Comparison of ENCODE assay signal across 4 cellular contexts in genomic region chr16:89671565-89671964, GRCh38. TPM values are rescaled to one million over a fixed set of nuclear protein-coding genes. Genes with fewer than 3 reads are reported as not detected.
DNase-seq lines count a peak whose midpoint lies in the region; ATAC-seq, FAIRE-seq and TF ChIP-seq lines count a peak whose summit lies in the region.
"Not testable (repeated sequence)": the region's sequence is repeated elsewhere in the genome, so short reads cannot be mapped to it uniquely, and the experiment has no call there.

No MANE protein-coding gene starts in this region.

- 74% methylated on average over 3 of the region's 4 CpGs for WGBS in K562 (ENCODE audit: insufficient coverage, low coverage, missing lambda C conversion rate)

- TF ChIP-seq CTCF in 22Rv1 (IDR thresholded peaks at IDR 0.05); HEK293 (tag by site-specific recombination; IDR thresholded peaks at IDR 0.05); K562 (IDR thresholded peaks at IDR 0.05 in 2 of 3, conservative IDR thresholded peaks at IDR 0.05 in 1 of 3; ENCODE audit: insufficient read depth in 2 of 3, low read depth in 1 of 3, low read length in 3 of 3): not testable (repeated sequence)

- not testable (repeated sequence) for H3K27ac Mint-ChIP-seq in natural killer cell treated with Interleukin-12 subunit alpha and Interleukin-12 subunit beta and Interleukin-15 and Interleukin-18, amount 100 ng/mL, for 72 hours

- not testable (repeated sequence) for BruUV-seq in K562 (replicated peaks; lab: Mats Ljungman, UMichigan)

- H3K4me3 Mint-ChIP-seq in natural killer cell treated with Interleukin-12 subunit alpha and Interleukin-12 subunit beta and Interleukin-15 and Interleukin-18, amount 100 ng/mL, for 72 hours, result not testable (repeated sequence)

- not testable (repeated sequence) for FAIRE-seq in K562 (lab: Jason Lieb, UNC)

- not testable (repeated sequence) for H3K4me1 Mint-ChIP-seq in natural killer cell treated with Interleukin-12 subunit alpha and Interleukin-12 subunit beta and Interleukin-15 and Interleukin-18, amount 100 ng/mL, for 72 hours (ENCODE audit: low read depth in 2 of 2)

- H3K4me2 ChIP-seq in K562 (ENCODE audit: insufficient read depth, low read length), result not testable (repeated sequence)

- not testable (repeated sequence) for H3K4me3 ChIP-seq in HEK293 (ENCODE audit: low read depth, low read length); K562

- H3K27me3 ChIP-seq in K562 (ENCODE audit: control insufficient read depth in 2 of 2, insufficient read depth in 2 of 2, low read length in 2 of 2), result not testable (repeated sequence)

- H3K36me3 ChIP-seq in HEK293 (ENCODE audit: control insufficient read depth in 2 of 2, insufficient read depth in 1 of 2, low read length in 2 of 2); K562 (ENCODE audit: control insufficient read depth, insufficient read depth, low read length): not testable (repeated sequence)

- H3K9me3 ChIP-seq in HEK293 (ENCODE audit: control insufficient read depth, insufficient read depth, low read depth, low read length); K562 (replicated peaks; ENCODE audit: control insufficient read depth, insufficient read depth, low read depth, low read length): not testable (repeated sequence)

- intact Hi-C loops in K562 (cut with micrococcal nuclease), result not testable (repeated sequence)

- TF ChIP-seq POLR2A in K562 (conservative IDR thresholded peaks at IDR 0.05), result not testable (repeated sequence)

- not testable (repeated sequence) for H3K4me1 ChIP-seq in HEK293 (ENCODE audit: control insufficient read depth, insufficient read depth, low read length)
- peaks cover 0 to 23% of the 10 kb centered on the region in 2 experiments; a peak in 3 of 5 replicates for H3K4me1 ChIP-seq in K562 (replicated peaks in 1 of 2; ENCODE audit: control insufficient read depth in 2 of 2, insufficient read depth in 2 of 2, low read length in 2 of 2)

- POLR2A ChIA-PET in HEK293 (lab: Yijun Ruan, JAX), result interaction anchor here (0.6 kb wide), 1 partner anchor 222 kb away, joined by 3 read pairs; no protein-coding TSS in a partner anchor
- POLR2A ChIA-PET in K562 (lab: Yijun Ruan, JAX), result not testable (repeated sequence)

- H3K9me3 Mint-ChIP-seq in natural killer cell treated with Interleukin-12 subunit alpha and Interleukin-12 subunit beta and Interleukin-15 and Interleukin-18, amount 100 ng/mL, for 72 hours, result not testable (repeated sequence)

- H3K79me2 ChIP-seq in K562 (ENCODE audit: control insufficient read depth, insufficient read depth, low read length), result not testable (repeated sequence)

- CTCF ChIA-PET in HEK293 (lab: Yijun Ruan, JAX), result interaction anchor here (0.6 to 1.0 kb wide), 3 partner anchors 34 to 468 kb away, joined by 3 to 4 read pairs (median 3); no protein-coding TSS in a partner anchor
- CTCF ChIA-PET in K562 (lab: Yijun Ruan, JAX; ENCODE audit: low intra/inter-chr PET ratio), result not testable (repeated sequence)

- H2AFZ ChIP-seq in K562 (ENCODE audit: low read depth, low read length), result not testable (repeated sequence)

- not testable (repeated sequence) for TF ChIP-seq EP300 in K562 (IDR thresholded peaks at IDR 0.05; ENCODE audit: low read length)

- not testable (repeated sequence) for H3K36me3 Mint-ChIP-seq in natural killer cell treated with Interleukin-12 subunit alpha and Interleukin-12 subunit beta and Interleukin-15 and Interleukin-18, amount 100 ng/mL, for 72 hours

- not testable (repeated sequence) for H3K9me1 ChIP-seq in K562 (ENCODE audit: control insufficient read depth, insufficient read depth, low read length)

- H3K27ac ChIP-seq in 22Rv1, result peak overlapping the region; percentile 86; the same call in 1 of the 2 replicates
- H3K27ac ChIP-seq in HEK293 (ENCODE audit: extremely low read depth, low read depth, low read length); K562 (ENCODE audit: extremely low read depth, low read depth, low read length): not testable (repeated sequence)

- H3K27me3 Mint-ChIP-seq in natural killer cell treated with Interleukin-12 subunit alpha and Interleukin-12 subunit beta and Interleukin-15 and Interleukin-18, amount 100 ng/mL, for 72 hours, result not testable (repeated sequence)

- in situ Hi-C loops in K562 (cut with MboI), result not testable (repeated sequence)

- not testable (repeated sequence) for H3K9ac ChIP-seq in K562 (ENCODE audit: insufficient read depth in 1 of 2, low read depth in 2 of 2, low read length in 2 of 2)

- not testable (repeated sequence) for TF ChIP-seq RAD21 in K562 (CRISPR knock-in tag; conservative IDR thresholded peaks at IDR 0.05 in 1 of 2, IDR thresholded peaks at IDR 0.05 in 1 of 2)

- not testable (repeated sequence) for DNase-seq in K562 (ENCODE audit: extremely low read depth in 1 of 4, low spot score in 3 of 4)
- DNase-seq in natural killer cell treated with Interleukin-12 subunit alpha and Interleukin-12 subunit beta and Interleukin-15 and Interleukin-18, amount 100 ng/mL, for 72 hours (ENCODE audit: low spot score), result peak; percentile 8

- not testable (repeated sequence) for ATAC-seq in K562; natural killer cell treated with Interleukin-12 subunit alpha and Interleukin-12 subunit beta and Interleukin-15 and Interleukin-18, amount 100 ng/mL, for 72 hours

- not testable (repeated sequence) for H4K20me1 ChIP-seq in K562 (replicated peaks; ENCODE audit: control insufficient read depth, insufficient read depth, low read length)

RNA-seq across cellular contexts. Expression of gene SPATA33, which starts 13.9 kb away (rescaled TPM):
- 39.5 and 51.6 TPM in 2 replicates for total RNA-seq in K562 (2011; cell fraction: chromatin; rRNA removed; ENCODE audit: low replicate concordance)
- 25.5 and 30.5 TPM in 2 replicates for total RNA-seq in K562 (2011; cell fraction: nucleolus; rRNA removed)
- 30.6 and 33.0 TPM in 2 replicates for total RNA-seq in K562 (2011; cell fraction: nucleoplasm; rRNA removed)
- 9.7 and 14.0 TPM in 2 replicates for total RNA-seq in K562 (2014; rRNA removed)
- 10.5 and 11.8 TPM in 2 replicates for total RNA-seq in K562 (2014; rRNA removed; fragmentation: Illumina TruSeq; extraction: Trizol)
- total RNA-seq in K562 (2015; rRNA removed; fragmentation: Illumina TruSeq; extraction: Trizol), result 11.2 and 14.9 TPM in 2 replicates
- total RNA-seq in K562 (2021), result 18.2 and 19.7 TPM in 2 replicates
- 9.8 and 11.8 TPM in 2 replicates for polyA plus RNA-seq in K562 (2011; rRNA removed)
- 10.3 and 12.0 TPM in 2 replicates for polyA plus RNA-seq in K562 (2011; cell fraction: cytosol; rRNA removed)
- 26.2 and 27.8 TPM in 2 replicates for polyA plus RNA-seq in K562 (2011; cell fraction: nucleus; rRNA removed)
- polyA plus RNA-seq in K562 (2012), result 13.1 and 14.5 TPM in 2 replicates
- 15.6 and 20.0 TPM in 2 replicates for polyA plus RNA-seq in K562 (2014; fragmentation: Illumina TruSeq; extraction: Trizol)
- polyA plus RNA-seq in K562 (2014; fragmentation: Nextera tagmentation; extraction: Ambion mirVana), result 1 to 10 TPM; 4.0 to 5.4 TPM
- 16.4 and 18.1 TPM in 2 replicates for polyA plus RNA-seq in K562 (2014; rRNA removed)
- polyA minus RNA-seq in K562 (2011; rRNA and poly(A)+ RNA removed), result 7.6 and 7.7 TPM in 2 replicates
- polyA minus RNA-seq in K562 (2011; cell fraction: cytosol; rRNA and poly(A)+ RNA removed), result 4.0 and 5.6 TPM in 2 replicates
- 6.1 and 8.0 TPM in 2 replicates for polyA minus RNA-seq in K562 (2011; cell fraction: nucleus; rRNA and poly(A)+ RNA removed)
- total RNA-seq in natural killer cell treated with Interleukin-12 subunit alpha and Interleukin-12 subunit beta and Interleukin-15 and Interleukin-18, amount 100 ng/mL, for 72 hours, result 10 to 100 TPM in 1 of 2 donors, 1 to 10 TPM in 1; 9.3 to 19.1 TPM

RNA-seq across cellular contexts. Expression of gene CHMP1A, which starts 14.1 kb away (rescaled TPM):
- total RNA-seq in K562 (2011; cell fraction: chromatin; rRNA removed; ENCODE audit: low replicate concordance), result 34.5 and 132 TPM in 2 replicates
- 88.4 and 95.0 TPM in 2 replicates for total RNA-seq in K562 (2011; cell fraction: nucleolus; rRNA removed)
- total RNA-seq in K562 (2011; cell fraction: nucleoplasm; rRNA removed), result 50.6 and 56.7 TPM in 2 replicates
- total RNA-seq in K562 (2014; rRNA removed) (64.5 and 76.7 TPM in 2 replicates), K562 (2014; rRNA removed; fragmentation: Illumina TruSeq; extraction: Trizol) (17.2 and 22.0 TPM in 2 replicates), K562 (2015; rRNA removed; fragmentation: Illumina TruSeq; extraction: Trizol) (45.4 and 48.3 TPM in 2 replicates), K562 (2021) (79.6 and 79.9 TPM in 2 replicates)
- polyA plus RNA-seq in K562 (2011; rRNA removed) (45.2 and 53.9 TPM in 2 replicates), K562 (2014; fragmentation: Illumina TruSeq; extraction: Trizol) (40.9 and 55.6 TPM in 2 replicates), K562 (2014; fragmentation: Nextera tagmentation; extraction: Ambion mirVana) (1 to 10 TPM in 1 of 2 experiments, under 1 TPM in 1; 0.83 to 3.3 TPM), K562 (2014; rRNA removed) (74.2 and 83.1 TPM in 2 replicates)
- polyA plus RNA-seq in K562 (2011; cell fraction: cytosol; rRNA removed), result 58.4 and 113 TPM in 2 replicates
- polyA plus RNA-seq in K562 (2011; cell fraction: nucleus; rRNA removed), result 80.8 and 127 TPM in 2 replicates
- polyA plus RNA-seq in K562 (2012), result 49.1 and 58.8 TPM in 2 replicates
- 20.8 and 35.5 TPM in 2 replicates for polyA minus RNA-seq in K562 (2011; rRNA and poly(A)+ RNA removed)
- 45.2 and 46.4 TPM in 2 replicates for polyA minus RNA-seq in K562 (2011; cell fraction: cytosol; rRNA and poly(A)+ RNA removed)
- 19.0 and 21.8 TPM in 2 replicates for polyA minus RNA-seq in K562 (2011; cell fraction: nucleus; rRNA and poly(A)+ RNA removed)
- total RNA-seq in natural killer cell treated with Interleukin-12 subunit alpha and Interleukin-12 subunit beta and Interleukin-15 and Interleukin-18, amount 100 ng/mL, for 72 hours, result 100 to 1,000 TPM in 1 of 2 donors, 10 to 100 TPM in 1; 92.8 to 146 TPM

RNA-seq across cellular contexts. Expression of gene CDK10, which starts 14.9 kb away (rescaled TPM):
- 275 and 586 TPM in 2 replicates for total RNA-seq in K562 (2011; cell fraction: chromatin; rRNA removed; ENCODE audit: low replicate concordance)
- 284 and 289 TPM in 2 replicates for total RNA-seq in K562 (2011; cell fraction: nucleolus; rRNA removed)
- 252 and 255 TPM in 2 replicates for total RNA-seq in K562 (2011; cell fraction: nucleoplasm; rRNA removed)
- 40.1 and 55.8 TPM in 2 replicates for total RNA-seq in K562 (2014; rRNA removed)
- 25.5 and 34.8 TPM in 2 replicates for total RNA-seq in K562 (2014; rRNA removed; fragmentation: Illumina TruSeq; extraction: Trizol)
- total RNA-seq in K562 (2015; rRNA removed; fragmentation: Illumina TruSeq; extraction: Trizol), result 35.8 and 40.3 TPM in 2 replicates
- total RNA-seq in K562 (2021), result 65.1 and 75.4 TPM in 2 replicates
- polyA plus RNA-seq in K562 (2011; rRNA removed), result 55.9 and 77.3 TPM in 2 replicates
- polyA plus RNA-seq in K562 (2011; cell fraction: cytosol; rRNA removed), result 39.7 and 56.1 TPM in 2 replicates
- 756 and 811 TPM in 2 replicates for polyA plus RNA-seq in K562 (2011; cell fraction: nucleus; rRNA removed)
- polyA plus RNA-seq in K562 (2012), result 45.3 and 62.2 TPM in 2 replicates
- polyA plus RNA-seq in K562 (2014; fragmentation: Illumina TruSeq; extraction: Trizol), result 38.0 and 46.5 TPM in 2 replicates
- 1 to 10 TPM; 2.0 to 3.3 TPM for polyA plus RNA-seq in K562 (2014; fragmentation: Nextera tagmentation; extraction: Ambion mirVana)
- polyA plus RNA-seq in K562 (2014; rRNA removed), result 75.0 and 85.1 TPM in 2 replicates
- polyA minus RNA-seq in K562 (2011; rRNA and poly(A)+ RNA removed), result 21.7 and 25.8 TPM in 2 replicates
- 16.0 and 16.3 TPM in 2 replicates for polyA minus RNA-seq in K562 (2011; cell fraction: cytosol; rRNA and poly(A)+ RNA removed)
- polyA minus RNA-seq in K562 (2011; cell fraction: nucleus; rRNA and poly(A)+ RNA removed), result 56.4 and 75.0 TPM in 2 replicates
- 100 to 1,000 TPM in 1 of 2 donors, 10 to 100 TPM in 1; 60.8 to 115 TPM for total RNA-seq in natural killer cell treated with Interleukin-12 subunit alpha and Interleukin-12 subunit beta and Interleukin-15 and Interleukin-18, amount 100 ng/mL, for 72 hours

RNA-seq across cellular contexts. Expression of gene SPATA2L, which starts 29.9 kb away (rescaled TPM):
- total RNA-seq in K562 (2011; cell fraction: chromatin; rRNA removed; ENCODE audit: low replicate concordance), result 4.8 and 30.8 TPM in 2 replicates
- 32.7 and 32.9 TPM in 2 replicates for total RNA-seq in K562 (2011; cell fraction: nucleolus; rRNA removed)
- 10.5 and 10.9 TPM in 2 replicates for total RNA-seq in K562 (2011; cell fraction: nucleoplasm; rRNA removed)
- total RNA-seq in K562 (2014; rRNA removed), result 17.0 and 19.7 TPM in 2 replicates
- 0.26 and 0.47 TPM in 2 replicates for total RNA-seq in K562 (2014; rRNA removed; fragmentation: Illumina TruSeq; extraction: Trizol)
- 4.3 and 5.1 TPM in 2 replicates for total RNA-seq in K562 (2015; rRNA removed; fragmentation: Illumina TruSeq; extraction: Trizol)
- total RNA-seq in K562 (2021), result 19.2 and 19.4 TPM in 2 replicates
- polyA plus RNA-seq in K562 (2011; rRNA removed), result 4.0 and 4.5 TPM in 2 replicates
- 5.7 and 25.8 TPM in 2 replicates for polyA plus RNA-seq in K562 (2011; cell fraction: cytosol; rRNA removed)
- polyA plus RNA-seq in K562 (2011; cell fraction: nucleus; rRNA removed), result 10.9 and 25.7 TPM in 2 replicates
- 11.3 and 11.6 TPM in 2 replicates for polyA plus RNA-seq in K562 (2012)
- polyA plus RNA-seq in K562 (2014; fragmentation: Illumina TruSeq; extraction: Trizol), result 1.1 and 3.7 TPM in 2 replicates
- under 1 TPM in 1 of 2 experiments, not detected in 1; 0.13 TPM for polyA plus RNA-seq in K562 (2014; fragmentation: Nextera tagmentation; extraction: Ambion mirVana)
- 11.5 and 15.2 TPM in 2 replicates for polyA plus RNA-seq in K562 (2014; rRNA removed)
- polyA minus RNA-seq in K562 (2011; rRNA and poly(A)+ RNA removed), result 0.33 and 1.8 TPM in 2 replicates
- polyA minus RNA-seq in K562 (2011; cell fraction: cytosol; rRNA and poly(A)+ RNA removed), result 7.8 and 11.9 TPM in 2 replicates
- 5.7 and 11.7 TPM in 2 replicates for polyA minus RNA-seq in K562 (2011; cell fraction: nucleus; rRNA and poly(A)+ RNA removed)
- 1 to 10 TPM; 6.8 to 8.4 TPM for total RNA-seq in natural killer cell treated with Interleukin-12 subunit alpha and Interleukin-12 subunit beta and Interleukin-15 and Interleukin-18, amount 100 ng/mL, for 72 hours

RNA-seq across cellular contexts. Expression of gene VPS9D1, which starts 49.1 kb away (rescaled TPM):
- 5.2 and 13.2 TPM in 2 replicates for total RNA-seq in K562 (2011; cell fraction: chromatin; rRNA removed; ENCODE audit: low replicate concordance)
- 9.5 and 9.9 TPM in 2 replicates for total RNA-seq in K562 (2011; cell fraction: nucleolus; rRNA removed)
- 4.3 and 4.5 TPM in 2 replicates for total RNA-seq in K562 (2011; cell fraction: nucleoplasm; rRNA removed)
- total RNA-seq in K562 (2014; rRNA removed) (2.9 and 3.0 TPM in 2 replicates), K562 (2014; rRNA removed; fragmentation: Illumina TruSeq; extraction: Trizol) (0.26 and 0.33 TPM in 2 replicates), K562 (2015; rRNA removed; fragmentation: Illumina TruSeq; extraction: Trizol) (0.58 and 0.94 TPM in 2 replicates), K562 (2021) (3.1 and 3.7 TPM in 2 replicates)
- polyA plus RNA-seq in K562 (2011; rRNA removed) (0.95 and 2.9 TPM in 2 replicates), K562 (2014; fragmentation: Illumina TruSeq; extraction: Trizol) (1.1 and 2.7 TPM in 2 replicates), K562 (2014; fragmentation: Nextera tagmentation; extraction: Ambion mirVana) (1 to 10 TPM; 1.0 to 1.4 TPM), K562 (2014; rRNA removed) (3.0 and 3.5 TPM in 2 replicates)
- 1.3 and 3.5 TPM in 2 replicates for polyA plus RNA-seq in K562 (2011; cell fraction: cytosol; rRNA removed)
- 9.4 and 15.9 TPM in 2 replicates for polyA plus RNA-seq in K562 (2011; cell fraction: nucleus; rRNA removed)
- polyA plus RNA-seq in K562 (2012), result 4.5 and 13.7 TPM in 2 replicates
- 0.42 and 0.66 TPM in 2 replicates for polyA minus RNA-seq in K562 (2011; rRNA and poly(A)+ RNA removed)
- polyA minus RNA-seq in K562 (2011; cell fraction: cytosol; rRNA and poly(A)+ RNA removed), result 1.8 and 2.7 TPM in 2 replicates
- 2.7 and 2.9 TPM in 2 replicates for polyA minus RNA-seq in K562 (2011; cell fraction: nucleus; rRNA and poly(A)+ RNA removed)
- total RNA-seq in natural killer cell treated with Interleukin-12 subunit alpha and Interleukin-12 subunit beta and Interleukin-15 and Interleukin-18, amount 100 ng/mL, for 72 hours, result 10 to 100 TPM in 1 of 2 donors, 1 to 10 TPM in 1; 9.0 to 11.0 TPM
